In genomic region chr19:46766569-46767317, GRCh38 we compare ENCODE assay signal across 1 cellular context.
TF ChIP-seq lines count a peak whose summit lies in the region.

No MANE protein-coding gene starts in this region.

TF ChIP-seq in K562, 482 proteins besides CTCF, POLR2A, EP300 and RAD21:
- TF ChIP-seq NR2C1 (IDR thresholded peaks at IDR 0.05) (no peak), NR2C1 (tag; IDR thresholded peaks at IDR 0.05) (no peak), MYBL2 (IDR thresholded peaks at IDR 0.05; ENCODE audit: low read depth) (no peak), MYBL2 (CRISPR knock-in tag; IDR thresholded peaks at IDR 0.05; ENCODE audit: borderline replicate concordance) (no peak), SMC3 (conservative IDR thresholded peaks at IDR 0.05; ENCODE audit: insufficient read depth, low read depth, low read length) (peak; percentile 60; the same call in 1 of the 2 replicates), XRCC5 (IDR thresholded peaks at IDR 0.05; ENCODE audit: low read depth, low read length) (peak; percentile 89), NBN (IDR thresholded peaks at IDR 0.05; ENCODE audit: low read depth) (0 out of 2 replicates have a peak, but pooled peaks have one; percentile 38), CTCFL (IDR thresholded peaks at IDR 0.05; ENCODE audit: borderline replicate concordance, insufficient read depth, low read depth, low read length, poor library complexity, severe bottlenecking) (peak; percentile 65), PTBP1 (IDR thresholded peaks at IDR 0.05; ENCODE audit: low read depth, low read length) (peak; percentile 88), ARID2 (IDR thresholded peaks at IDR 0.05) (0 out of 2 replicates have a peak, but pooled peaks have one; percentile 7), MED1 (CRISPR knock-in tag; IDR thresholded peaks at IDR 0.05; ENCODE audit: borderline replicate concordance) (no peak), TFAP4 (CRISPR knock-in tag; IDR thresholded peaks at IDR 0.05; ENCODE audit: borderline replicate concordance) (peak; percentile 62; the same call in 1 of the 2 replicates), USF2 (CRISPR knock-in tag; IDR thresholded peaks at IDR 0.05) (no peak), NKRF (IDR thresholded peaks at IDR 0.05; ENCODE audit: borderline replicate concordance) (0 out of 2 replicates have a peak, but pooled peaks have one; percentile 38), BCOR (IDR thresholded peaks at IDR 0.05) (peak; percentile 98), YY1 (IDR thresholded peaks at IDR 0.05; ENCODE audit: borderline replicate concordance in 1 of 3, control insufficient read depth in 1 of 3, extremely low read depth in 1 of 3, insufficient read depth in 3 of 3, insufficient read length in 1 of 3, insufficient replicate concordance in 2 of 3, low read depth in 1 of 3, low read length in 2 of 3) (peak; percentile 54 to 89 (median 82)), SMARCA5 (IDR thresholded peaks at IDR 0.05) (peak; percentile 98), EHMT2 (IDR thresholded peaks at IDR 0.05) (0 out of 2 replicates have a peak, but pooled peaks have one; percentile 18), RB1 (IDR thresholded peaks at IDR 0.05; ENCODE audit: low read depth) (peak; percentile 15; the same call in 1 of the 2 replicates), PRDM10 (IDR thresholded peaks at IDR 0.05; ENCODE audit: partially characterized antibody) (peak; percentile 81), KDM2B (CRISPR knock-in tag; IDR thresholded peaks at IDR 0.05) (no peak), ZNF263 (CRISPR knock-in tag; IDR thresholded peaks at IDR 0.05; ENCODE audit: borderline replicate concordance) (peak; percentile 88), PHF20 (IDR thresholded peaks at IDR 0.05; ENCODE audit: partially characterized antibody) (peak; percentile 44), GABPB1 (CRISPR knock-in tag; IDR thresholded peaks at IDR 0.05) (0 out of 2 replicates have a peak, but pooled peaks have one; percentile 36), RBM25 (IDR thresholded peaks at IDR 0.05; ENCODE audit: low read depth, low read length, severe bottlenecking) (peak; percentile 75), ZBTB33 (CRISPR knock-in tag; IDR thresholded peaks at IDR 0.05) (peak; percentile 45; the same call in 1 of the 2 replicates), CC2D1A (IDR thresholded peaks at IDR 0.05) (0 out of 2 replicates have a peak, but pooled peaks have one; percentile 38), RCOR1 (IDR thresholded peaks at IDR 0.05; ENCODE audit: borderline replicate concordance in 1 of 2, low read depth in 2 of 2, low read length in 2 of 2) (peak in 1 of 2 experiments; percentile 46; a peak in 3 of 4 replicates), TAL1 (IDR thresholded peaks at IDR 0.05) (0 out of 2 replicates have a peak, but pooled peaks have one; percentile 18), TEAD1 (CRISPR knock-in tag; IDR thresholded peaks at IDR 0.05) (0 out of 4 replicates have a peak, but pooled peaks of 1 of the 2 experiments have one; percentile 50), ARNT (IDR thresholded peaks at IDR 0.05) (0 out of 4 replicates have a peak, but pooled peaks of 1 of the 2 experiments have one; percentile 41), EP400 (IDR thresholded peaks at IDR 0.05) (no peak), MTA1 (IDR thresholded peaks at IDR 0.05; ENCODE audit: borderline replicate concordance) (peak; percentile 58; the same call in 1 of the 2 replicates), KDM1A (IDR thresholded peaks at IDR 0.05) (peak; percentile 42 to 85; a peak in 2 of 4 replicates), CBX3 (IDR thresholded peaks at IDR 0.05; ENCODE audit: borderline replicate concordance in 1 of 2, low read length in 2 of 2) (0 out of 3 replicates have a peak, but pooled peaks of 1 of the 2 experiments have one; percentile 45), ZFP1 (CRISPR knock-in tag; IDR thresholded peaks at IDR 0.05) (no peak), HDAC2 (IDR thresholded peaks at IDR 0.05) (peak; percentile 82), LARP7 (IDR thresholded peaks at IDR 0.05) (peak; percentile 51; the same call in 1 of the 2 replicates), NFIC (IDR thresholded peaks at IDR 0.05) (peak; percentile 48), MAX (CRISPR knock-in tag; IDR thresholded peaks at IDR 0.05) (peak; percentile 29; the same call in 1 of the 2 replicates), ZNF316 (IDR thresholded peaks at IDR 0.05) (no peak), ZNF347 (CRISPR knock-in tag; IDR thresholded peaks at IDR 0.05; ENCODE audit: low read depth) (no peak), HDGF (IDR thresholded peaks at IDR 0.05) (0 out of 2 replicates have a peak, but pooled peaks have one; percentile 63)
TF ChIP-seq in K562: peak in this region for 32.
